ENCODE assay signal across 8 cellular contexts in genomic region chr1:67700692-67701410, GRCh38. TPM values are rescaled to one million over a fixed set of nuclear protein-coding genes. Genes with fewer than 3 reads are reported as not detected.
DNase-seq lines count a peak whose midpoint lies in the region; ATAC-seq and TF ChIP-seq lines count a peak whose summit lies in the region.

No MANE protein-coding gene starts in this region.

- in situ Hi-C loops in SK-MEL-5 (cut with HindIII; ENCODE audit: low pct_unique_long_range_greater_than_20kb, low sequenced_read_pairs): no loop called here

- ATAC-seq in GM21447 (IDR thresholded peaks at IDR 0.05; ENCODE audit: unreplicated experiment): peak; percentile 50
- ATAC-seq in gastroesophageal sphincter: peak; percentile 65
- peak; percentile 95 for ATAC-seq in stimulated activated naive CD8-positive, alpha-beta T cell treated with anti-CD3 and anti-CD28 coated beads, Interleukin-15, amount 100 ng/mL, for 72 hours
- ATAC-seq in upper lobe of right lung: no peak

- WGBS in gastroesophageal sphincter (ENCODE audit: low coverage in 1 of 2), 2 donors: 42 to 66% methylated on average over 5 to 6 of the region's 8 CpGs

- no peaks in the 10 kb centered on the region for H3K27me3 ChIP-seq in BJ (ENCODE audit: control insufficient read depth, insufficient read depth, low read length)
- H3K27me3 ChIP-seq in gastroesophageal sphincter: no peaks in the 10 kb centered on the region
- no peaks in the 10 kb centered on the region for H3K27me3 ChIP-seq in upper lobe of right lung

- no peaks in the 10 kb centered on the region for H3K9me3 Mint-ChIP-seq in stimulated activated naive CD8-positive, alpha-beta T cell treated with anti-CD3 and anti-CD28 coated beads, Interleukin-15, amount 100 ng/mL, for 72 hours

- TF ChIP-seq POLR2A in gastroesophageal sphincter (IDR thresholded peaks at IDR 0.05): no peak

- H3K4me3 Mint-ChIP-seq in stimulated activated naive CD8-positive, alpha-beta T cell treated with anti-CD3 and anti-CD28 coated beads, Interleukin-15, amount 100 ng/mL, for 72 hours: no peak overlapping the region

- H3K36me3 ChIP-seq in BJ (ENCODE audit: control insufficient read depth, insufficient read depth, low read length): peaks cover 8% of the 10 kb centered on the region
- H3K36me3 ChIP-seq in gastroesophageal sphincter: peaks cover 0 to 40% of the 10 kb centered on the region in 2 donors
- H3K36me3 ChIP-seq in upper lobe of right lung: peaks cover 27% of the 10 kb centered on the region

- H3K27ac Mint-ChIP-seq in stimulated activated naive CD8-positive, alpha-beta T cell treated with anti-CD3 and anti-CD28 coated beads, Interleukin-15, amount 100 ng/mL, for 72 hours: peak overlapping the region; percentile 85 to 93

- TF ChIP-seq CTCF in BJ (IDR thresholded peaks at IDR 0.05; ENCODE audit: insufficient read depth, low read depth, low read length) (peak; percentile 37), gastroesophageal sphincter (IDR thresholded peaks at IDR 0.05) (no peak), upper lobe of right lung (IDR thresholded peaks at IDR 0.05) (no peak)

- DNase-seq in BJ (ENCODE audit: low read depth) (no peak), SK-MEL-5 (ENCODE audit: low read depth, low spot score) (peak; percentile 43), SIG-M5 treated with dmso at 0.1 percent for 504 hours (lab: John Stamatoyannopoulos, UW; ENCODE audit: unreplicated experiment) (no peak), upper lobe of right lung (no peak), NCI-H446 treated with DMSO at 0.1 percent for 48 hours (lab: John Stamatoyannopoulos, UW) (no peak)
- DNase-seq in stimulated activated naive CD8-positive, alpha-beta T cell treated with anti-CD3 and anti-CD28 coated beads, Interleukin-15, amount 100 ng/mL, for 72 hours: peak; percentile 33 to 45

- H3K9me3 ChIP-seq in gastroesophageal sphincter (no peaks in the 10 kb centered on the region), upper lobe of right lung (no peaks in the 10 kb centered on the region)

- H3K4me1 Mint-ChIP-seq in stimulated activated naive CD8-positive, alpha-beta T cell treated with anti-CD3 and anti-CD28 coated beads, Interleukin-15, amount 100 ng/mL, for 72 hours: peaks cover 20% of the 10 kb centered on the region

- no peak overlapping the region for H3K4me3 ChIP-seq in BJ (ENCODE audit: low read depth, low read length)
- no peak overlapping the region for H3K4me3 ChIP-seq in gastroesophageal sphincter
- no peak overlapping the region for H3K4me3 ChIP-seq in upper lobe of right lung

- H3K4me1 ChIP-seq in gastroesophageal sphincter: peaks cover 0 to 2% (median 0%) of the 10 kb centered on the region in 3 donors
- H3K4me1 ChIP-seq in upper lobe of right lung: no peaks in the 10 kb centered on the region

- no peak for TF ChIP-seq EP300 in gastroesophageal sphincter (IDR thresholded peaks at IDR 0.05)

- CTCF ChIA-PET in BJ (lab: Yijun Ruan, JAX): interaction anchor here (0.6 to 1.5 kb wide), 5 partner anchors 9 to 309 kb away, joined by 3 to 5 read pairs (median 3); no protein-coding TSS in a partner anchor

- POLR2A ChIA-PET in BJ (lab: Charles Lee): no interaction called here

- H3K27me3 Mint-ChIP-seq in stimulated activated naive CD8-positive, alpha-beta T cell treated with anti-CD3 and anti-CD28 coated beads, Interleukin-15, amount 100 ng/mL, for 72 hours: peaks cover 7% of the 10 kb centered on the region

- intact Hi-C loops in upper lobe of right lung (cut with DNase I): no loop called here

- no peak overlapping the region for H3K27ac ChIP-seq in gastroesophageal sphincter
- no peak overlapping the region for H3K27ac ChIP-seq in upper lobe of right lung

RNA-seq across cellular contexts. Expression of gene GADD45A, which starts 15.8 kb away (rescaled TPM):
- polyA plus RNA-seq in BJ (2011; rRNA removed): 27.4 and 32.1 TPM in 2 replicates
- polyA minus RNA-seq in BJ (2011; rRNA and poly(A)+ RNA removed): 8.2 and 11.6 TPM in 2 replicates
- 7.4 and 9.4 TPM in 2 replicates for total RNA-seq in SK-MEL-5 (2014; rRNA removed; shearing (Covaris generic))
- polyA plus RNA-seq in SK-MEL-5 (2015; cell fraction: cytosol; rRNA removed): 31.4 and 31.6 TPM in 2 replicates
- polyA plus RNA-seq in SK-MEL-5 (2015; cell fraction: nucleus; rRNA removed): 30.4 and 54.8 TPM in 2 replicates
- total RNA-seq in gastroesophageal sphincter: 10 to 100 TPM; 58.7 to 69.9 (median 65.6) TPM
- 16.4 TPM for total RNA-seq in upper lobe of right lung

Comparison
In these comparisons a context has a peak if more than half of its experiments do, and no peak if none do; other contexts are left out.
1. DNase-seq: peak in SK-MEL-5 (single experiment) and stimulated activated naive CD8-positive, alpha-beta T cell treated with anti-CD3 and anti-CD28 coated beads, Interleukin-15, amount 100 ng/mL, for 72 hours (2 of 2); none in BJ (single experiment), SIG-M5 treated with dmso at 0.1 percent for 504 hours (single experiment), upper lobe of right lung (single experiment) and NCI-H446 treated with DMSO at 0.1 percent for 48 hours (single experiment).